In genomic region chr3:140760324-140761075, GRCh38 we compare ENCODE assay signal across 20 cellular contexts.
"Had no signal": no experiment of that assay in that cellular context is flagged by ENCODE, and none has a peak within 500 bp of the region (broad histone marks: within the 10 kb centered on the region; RNA-seq: fewer than 3 reads in every experiment).

No MANE protein-coding gene starts in this region.

- H3K36me3 ChIP-seq: heart right ventricle, left ventricle myocardium inferior, neural progenitor cell, pancreas, stomach had no signal

- DNase-seq: central memory CD4-positive, alpha-beta T cell; dorsolateral prefrontal cortex; effector CD8-positive, alpha-beta T cell; heart right ventricle; islet precursor cell; left ventricle myocardium inferior; mesendoderm; naive thymus-derived CD8-positive, alpha-beta T cell; nucleus accumbens; pancreas; right cardiac atrium; stimulated activated CD4-positive, alpha-beta T cell treated with anti-CD3 and anti-CD28 coated beads, Interleukin-4, amount 100 ng/mL, for 1 hour; stimulated activated CD8-positive, alpha-beta memory T cell treated with anti-CD3 and anti-CD28 coated beads, Interleukin-4, amount 100 ng/mL, for 48 hours; stomach; substantia nigra; trophoblast cell had no signal

- H3K27me3 ChIP-seq: neural progenitor cell, pancreas, stomach had no signal

- H3K4me2 ChIP-seq: neural progenitor cell had no signal

- H3K36me3 Mint-ChIP-seq: naive thymus-derived CD8-positive, alpha-beta T cell; neural progenitor cell; stimulated activated memory B cell treated with anti-CD40 and anti-IgM and Interleukin-4, amounts not matched to agents 10 μg/mL and 1 μg/mL and 100 μg/mL, for 72 hours had no signal

- H3K27ac Mint-ChIP-seq: neural progenitor cell; progenitor cell of endocrine pancreas; stimulated activated memory B cell treated with anti-CD40 and anti-IgM and Interleukin-4, amounts not matched to agents 10 μg/mL and 1 μg/mL and 100 μg/mL, for 72 hours had no signal

- H3K9me3 Mint-ChIP-seq: naive thymus-derived CD8-positive, alpha-beta T cell; neural progenitor cell had no signal

- H3K4me1 Mint-ChIP-seq: neural progenitor cell; stimulated activated memory B cell treated with anti-CD40 and anti-IgM and Interleukin-4, amounts not matched to agents 10 μg/mL and 1 μg/mL and 100 μg/mL, for 72 hours had no signal

- ATAC-seq: heart right ventricle; naive thymus-derived CD8-positive, alpha-beta T cell; pancreas; right cardiac atrium; stimulated activated memory B cell treated with anti-CD40 and anti-IgM and Interleukin-4, amounts not matched to agents 10 μg/mL and 1 μg/mL and 100 μg/mL, for 72 hours had no signal

- H2AFZ ChIP-seq: neural progenitor cell had no signal

- H3K4me3 ChIP-seq: coronary artery, dorsolateral prefrontal cortex, heart right ventricle, left ventricle myocardium inferior, neural progenitor cell, pancreas, stomach had no signal

- H3K4me3 Mint-ChIP-seq: naive thymus-derived CD8-positive, alpha-beta T cell; neural progenitor cell; stimulated activated memory B cell treated with anti-CD40 and anti-IgM and Interleukin-4, amounts not matched to agents 10 μg/mL and 1 μg/mL and 100 μg/mL, for 72 hours had no signal

- H3K27ac ChIP-seq: coronary artery, dorsolateral prefrontal cortex, heart right ventricle, left ventricle myocardium inferior, neural progenitor cell, pancreas, stomach had no signal

- H3K9ac ChIP-seq: neural progenitor cell had no signal

- H3K27me3 Mint-ChIP-seq: naive thymus-derived CD8-positive, alpha-beta T cell; stimulated activated memory B cell treated with anti-CD40 and anti-IgM and Interleukin-4, amounts not matched to agents 10 μg/mL and 1 μg/mL and 100 μg/mL, for 72 hours had no signal

- H3K4me1 ChIP-seq: heart right ventricle, left ventricle myocardium inferior, neural progenitor cell, pancreas, stomach had no signal

- H3K9me3 ChIP-seq: heart right ventricle, left ventricle myocardium inferior, pancreas, stomach had no signal
